Comparison of ENCODE assay signal across 21 cellular contexts in the genomic region with DNA sequence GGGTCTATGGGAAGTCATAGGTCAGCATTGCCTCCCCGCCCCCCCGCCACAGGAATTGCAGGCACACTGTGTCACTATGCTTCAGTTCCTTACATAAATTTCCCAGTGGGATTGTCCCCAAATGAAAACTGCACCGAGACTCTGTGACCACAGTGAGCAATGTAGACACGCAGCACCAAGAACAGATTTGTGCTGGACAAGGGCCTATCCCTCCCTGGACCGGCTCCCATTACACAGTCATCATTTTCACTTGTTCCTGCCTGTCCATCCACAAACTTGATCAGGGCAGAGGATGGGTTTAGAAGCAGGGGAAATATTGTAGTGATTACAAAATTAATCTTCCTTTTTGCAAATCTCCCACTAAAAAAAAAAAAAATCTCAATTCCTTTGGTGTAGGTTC.
"Had no signal": no experiment of that assay in that cellular context is flagged by ENCODE, and none has a peak within 500 bp of the region (broad histone marks: within the 10 kb centered on the region; RNA-seq: fewer than 3 reads in every experiment).

No MANE protein-coding gene starts in this region.

- H3K4me3 Mint-ChIP-seq: activated B cell treated with CpG ODN at 0.5 μM for 24 hours; activated CD4-positive, alpha-beta memory T cell treated with anti-CD3 and anti-CD28 coated beads for 36 hours; activated naive CD8-positive, alpha-beta T cell; activated T-helper 1 cell treated with anti-CD3 and anti-CD28 coated beads, Interleukin-12 subunit alpha, Interleukin-12 subunit beta, Interleukin-2, Interleukin-4 antibody, amounts not matched to agents 30 ng/mL and 10 ng/mL and 1 ng/mL, durations not matched to agents 14 hours and 24 hours and 36 hours; endodermal cell; mesothelial cell of epicardium; nephron; stimulated activated naive CD8-positive, alpha-beta T cell treated with anti-CD3 and anti-CD28 coated beads, Interleukin-15, Interleukin-2, amounts not matched to agents 100 ng/mL and 50 ng/mL, for 24 hours had no signal

- ATAC-seq: gastroesophageal sphincter, left colon had no signal

- H3K36me3 Mint-ChIP-seq: activated CD4-positive, alpha-beta memory T cell treated with anti-CD3 and anti-CD28 coated beads for 36 hours; activated naive CD8-positive, alpha-beta T cell; mesothelial cell of epicardium had no signal

- H3K4me3 ChIP-seq: cardiac muscle cell, gastroesophageal sphincter, lung, testis, upper lobe of left lung had no signal

- H3K4me1 ChIP-seq: testis, upper lobe of left lung had no signal

- H3K27ac Mint-ChIP-seq: activated B cell treated with CpG ODN at 0.5 μM for 24 hours; activated CD4-positive, alpha-beta memory T cell treated with anti-CD3 and anti-CD28 coated beads for 36 hours; activated naive CD8-positive, alpha-beta T cell; activated T-helper 1 cell treated with anti-CD3 and anti-CD28 coated beads, Interleukin-12 subunit alpha, Interleukin-12 subunit beta, Interleukin-2, Interleukin-4 antibody, amounts not matched to agents 30 ng/mL and 10 ng/mL and 1 ng/mL, durations not matched to agents 14 hours and 24 hours and 36 hours; endodermal cell; mesothelial cell of epicardium; nephron; stimulated activated naive CD8-positive, alpha-beta T cell treated with anti-CD3 and anti-CD28 coated beads, Interleukin-15, Interleukin-2, amounts not matched to agents 100 ng/mL and 50 ng/mL, for 24 hours had no signal

- H3K27me3 Mint-ChIP-seq: activated CD4-positive, alpha-beta memory T cell treated with anti-CD3 and anti-CD28 coated beads for 36 hours had no signal

- DNase-seq: activated B cell treated with CpG ODN at 0.5 μM for 24 hours; activated CD4-positive, alpha-beta memory T cell treated with anti-CD3 and anti-CD28 coated beads for 36 hours; activated CD4-positive, alpha-beta T cell treated with anti-CD3 and anti-CD28 coated beads for 4 hours; activated gamma-delta T cell treated with Interleukin-2 at 50 U/mL for 16 hours; activated T-cell treated with anti-CD3 and anti-CD28 coated beads for 4 hours; endodermal cell; left colon; nucleus accumbens; stimulated activated CD4-positive, alpha-beta T cell treated with anti-CD3 and anti-CD28 coated beads, Interleukin-2, amount 100 ng/mL, for 24 hours; SW 1271; T-helper 2 cell; testis; upper lobe of left lung had no signal

- H3K36me3 ChIP-seq: cardiac muscle cell, gastroesophageal sphincter, upper lobe of left lung had no signal

- H3K9me3 ChIP-seq: gastroesophageal sphincter, testis, upper lobe of left lung had no signal

- H3K27ac ChIP-seq: cardiac muscle cell, gastroesophageal sphincter, testis, upper lobe of left lung had no signal

- H3K27me3 ChIP-seq: cardiac muscle cell, gastroesophageal sphincter, testis, upper lobe of left lung had no signal

- H3K9me3 Mint-ChIP-seq: activated B cell treated with CpG ODN at 0.5 μM for 24 hours; activated CD4-positive, alpha-beta memory T cell treated with anti-CD3 and anti-CD28 coated beads for 36 hours; activated T-helper 1 cell treated with anti-CD3 and anti-CD28 coated beads, Interleukin-12 subunit alpha, Interleukin-12 subunit beta, Interleukin-2, Interleukin-4 antibody, amounts not matched to agents 30 ng/mL and 10 ng/mL and 1 ng/mL, durations not matched to agents 14 hours and 24 hours and 36 hours; endodermal cell; mesothelial cell of epicardium; nephron; stimulated activated naive CD8-positive, alpha-beta T cell treated with anti-CD3 and anti-CD28 coated beads, Interleukin-15, Interleukin-2, amounts not matched to agents 100 ng/mL and 50 ng/mL, for 24 hours had no signal
